Comparison of ENCODE assay signal across 1 cellular context in genomic region chr1:151593651-151594625, GRCh38.
TF ChIP-seq lines count a peak whose summit lies in the region.

No MANE protein-coding gene starts in this region.

TF ChIP-seq in H1, 55 proteins besides CTCF, POLR2A, EP300 and RAD21 (continued from another document):
- no peak for TF ChIP-seq ATF3 (IDR thresholded peaks at IDR 0.05; ENCODE audit: insufficient read depth, low read depth, low read length)
- 0 out of 2 replicates have a peak, but pooled peaks have one; percentile 27 for TF ChIP-seq JUND (IDR thresholded peaks at IDR 0.05; ENCODE audit: low read length)
- TF ChIP-seq BCL11A (IDR thresholded peaks at IDR 0.05; ENCODE audit: low read depth in 2 of 2, low read length in 2 of 2) = no peak
- TF ChIP-seq TCF12 (IDR thresholded peaks at IDR 0.05; ENCODE audit: low read depth, low read length) = peak; percentile 96; the same call in 1 of the 2 replicates
- TF ChIP-seq RNF2 (IDR thresholded peaks at IDR 0.05; ENCODE audit: borderline replicate concordance, low read depth, low read length, missing control alignments, poor library complexity, severe bottlenecking) = no peak
- no peak for TF ChIP-seq SP2 (IDR thresholded peaks at IDR 0.05; ENCODE audit: low read length)
- TF ChIP-seq CBX5 (IDR thresholded peaks at IDR 0.05; ENCODE audit: low read depth, low read length) = no peak
- 0 out of 2 replicates have a peak, but pooled peaks have one; percentile 48 for TF ChIP-seq RBBP5 (IDR thresholded peaks at IDR 0.05; ENCODE audit: borderline replicate concordance, low read depth, low read length)
- no peak for TF ChIP-seq TBP (IDR thresholded peaks at IDR 0.05; ENCODE audit: low read depth, low read length)
- TF ChIP-seq SIRT6 (IDR thresholded peaks at IDR 0.05; ENCODE audit: low read length) = no peak
- no peak for TF ChIP-seq SUZ12 (IDR thresholded peaks at IDR 0.05; ENCODE audit: low read length)
- TF ChIP-seq GABPA (IDR thresholded peaks at IDR 0.05; ENCODE audit: borderline replicate concordance, insufficient read depth, low read length) = peak; percentile 42; the same call in 1 of the 2 replicates
- TF ChIP-seq POU5F1 (IDR thresholded peaks at IDR 0.05; ENCODE audit: low read depth, low read length) = no peak
- TF ChIP-seq TAF1 (IDR thresholded peaks at IDR 0.05; ENCODE audit: low read depth, low read length) = no peak; the same call in 1 of the 2 replicates
- TF ChIP-seq MAFK (IDR thresholded peaks at IDR 0.05; ENCODE audit: low read depth, low read length) = no peak
- no peak for TF ChIP-seq PHF8 (conservative IDR thresholded peaks at IDR 0.05; ENCODE audit: low read depth, low read length)
- TF ChIP-seq CBX8 (IDR thresholded peaks at IDR 0.05; ENCODE audit: borderline replicate concordance, low read depth, low read length) = no peak
- no peak for TF ChIP-seq JUN (IDR thresholded peaks at IDR 0.05; ENCODE audit: low read depth, low read length)
- no peak for TF ChIP-seq CREB1 (IDR thresholded peaks at IDR 0.05)
- no peak for TF ChIP-seq NANOG (IDR thresholded peaks at IDR 0.05; ENCODE audit: insufficient read depth, low read depth, low read length, poor library complexity, severe bottlenecking)
- 0 out of 2 replicates have a peak, but pooled peaks have one; percentile 16 for TF ChIP-seq KDM1A (IDR thresholded peaks at IDR 0.05; ENCODE audit: borderline replicate concordance, low read length)
- TF ChIP-seq CHD1 (IDR thresholded peaks at IDR 0.05; ENCODE audit: low read depth, low read length) = no peak
- no peak for TF ChIP-seq CEBPB (IDR thresholded peaks at IDR 0.05; ENCODE audit: low read depth, low read length)
- no peak for TF ChIP-seq USF2 (IDR thresholded peaks at IDR 0.05; ENCODE audit: low read length)
- TF ChIP-seq EGR1 (IDR thresholded peaks at IDR 0.05; ENCODE audit: borderline replicate concordance, low read depth, low read length) = 0 out of 2 replicates have a peak, but pooled peaks have one; percentile 5
- no peak for TF ChIP-seq SP1 (IDR thresholded peaks at IDR 0.05; ENCODE audit: low read depth, low read length)
- no peak for TF ChIP-seq TAF7 (optimal IDR thresholded peaks at IDR 0.05; ENCODE audit: borderline replicate concordance, low read depth, low read length)
- no peak for TF ChIP-seq RFX5 (IDR thresholded peaks at IDR 0.05; ENCODE audit: borderline replicate concordance, low read depth, low read length)
- TF ChIP-seq HDAC2 (IDR thresholded peaks at IDR 0.05; ENCODE audit: borderline replicate concordance in 1 of 2, low read depth in 2 of 2, low read length in 2 of 2) = 0 out of 4 replicates have a peak, but pooled peaks of 1 of the 2 experiments have one; percentile 29
- no peak for TF ChIP-seq POLR2AphosphoS5 (IDR thresholded peaks at IDR 0.05; ENCODE audit: low read depth, low read length)
- TF ChIP-seq ASH2L (IDR thresholded peaks at IDR 0.05; ENCODE audit: low read length) = peak; percentile 73
- no peak for TF ChIP-seq SIX5 (IDR thresholded peaks at IDR 0.05; ENCODE audit: low read depth, low read length)
- no peak for TF ChIP-seq KDM5A (IDR thresholded peaks at IDR 0.05; ENCODE audit: low read length)
- no peak for TF ChIP-seq TEAD4 (IDR thresholded peaks at IDR 0.05; ENCODE audit: low read depth, low read length)
- TF ChIP-seq BRCA1 (IDR thresholded peaks at IDR 0.05; ENCODE audit: low read depth, low read length) = no peak
- no peak for TF ChIP-seq NRF1 (IDR thresholded peaks at IDR 0.05; ENCODE audit: low read depth, low read length)
- no peak for TF ChIP-seq HDAC6 (IDR thresholded peaks at IDR 0.05; ENCODE audit: low read depth, low read length)
- no peak for TF ChIP-seq FOSL1 (IDR thresholded peaks at IDR 0.05; ENCODE audit: insufficient read depth, low read depth, low read length)
- TF ChIP-seq SIN3A (conservative IDR thresholded peaks at IDR 0.05 in 1 of 2, IDR thresholded peaks at IDR 0.05 in 1 of 2; ENCODE audit: low read depth in 1 of 2, low read length in 2 of 2) = peak in 1 of 2 experiments; percentile 78; a peak in 2 of 4 replicates
- no peak for TF ChIP-seq ATF2 (IDR thresholded peaks at IDR 0.05; ENCODE audit: low read length)
- TF ChIP-seq BACH1 (IDR thresholded peaks at IDR 0.05; ENCODE audit: low read length) = no peak
- TF ChIP-seq CHD2 (IDR thresholded peaks at IDR 0.05; ENCODE audit: low read length) = no peak
- TF ChIP-seq SAP30 (IDR thresholded peaks at IDR 0.05; ENCODE audit: insufficient read depth, insufficient replicate concordance, low read length) = no peak
- no peak for TF ChIP-seq SP4 (IDR thresholded peaks at IDR 0.05; ENCODE audit: low read length)
